8 cellular contexts compared by ENCODE assay signal in genomic region chr19:18507021-18507726, GRCh38. TPM values are rescaled to one million over a fixed set of nuclear protein-coding genes. Genes with fewer than 3 reads are reported as not detected.
DNase-seq lines count a peak whose midpoint lies in the region; ATAC-seq and TF ChIP-seq lines count a peak whose summit lies in the region.

No MANE protein-coding gene starts in this region.

- H3K36me3 Mint-ChIP-seq in T-helper 2 cell treated with Interferon-gamma antibody and Interleukin-4, amounts not matched to agents 5 μg/mL and 100 μg/mL, for 36 hours (ENCODE audit: low read depth): no peaks in the 10 kb centered on the region

- TF ChIP-seq CTCF in DND-41 (IDR thresholded peaks at IDR 0.05; ENCODE audit: borderline replicate concordance, extremely low read depth, low read length, poor library complexity, severe bottlenecking): no peak

- H3K23ac ChIP-seq in neuronal stem cell (ENCODE audit: low read depth, low read length, poor library complexity): peak overlapping the region; percentile 86

- peak overlapping the region; percentile 63 for H3K4me3 Mint-ChIP-seq in T-helper 2 cell treated with Interferon-gamma antibody and Interleukin-4, amounts not matched to agents 5 μg/mL and 100 μg/mL, for 36 hours

- no peak overlapping the region for H2AK5ac ChIP-seq in neuronal stem cell (ENCODE audit: low read depth, low read length)

- H3K4ac ChIP-seq in neuronal stem cell (ENCODE audit: low read length): no peak overlapping the region

- H3K9ac ChIP-seq in DND-41 (ENCODE audit: low read depth, low read length) (no peak overlapping the region), neuronal stem cell (ENCODE audit: low read depth, low read length, poor library complexity) (peak overlapping the region; percentile 54)

- H3K14ac ChIP-seq in neuronal stem cell (ENCODE audit: low read length): no peak overlapping the region

- H3K18ac ChIP-seq in neuronal stem cell (ENCODE audit: low read length): no peak overlapping the region

- peaks cover 93% of the 10 kb centered on the region for H3K79me2 ChIP-seq in DND-41 (ENCODE audit: insufficient read depth, low read length)

- no peak overlapping the region for H2BK5ac ChIP-seq in neuronal stem cell (ENCODE audit: low read length)

- H3K27ac ChIP-seq in DND-41 (ENCODE audit: low read length) (peak overlapping the region; percentile 39), ectodermal cell (ENCODE audit: insufficient read depth, low read depth, low read length, poor library complexity, severe bottlenecking) (peak overlapping the region; percentile 26), neuronal stem cell (replicated peaks; ENCODE audit: low read length) (no peak overlapping the region)

- H3K9me3 ChIP-seq in DND-41 (ENCODE audit: insufficient read depth, low read length, severe bottlenecking) (no peaks in the 10 kb centered on the region), ectodermal cell (ENCODE audit: control insufficient read depth, low read length) (no peaks in the 10 kb centered on the region), neuronal stem cell (replicated peaks in 1 of 2; ENCODE audit: control insufficient read depth in 2 of 2, insufficient read depth in 1 of 2, low read depth in 1 of 2, low read length in 2 of 2) (no peaks in the 10 kb centered on the region)

- DNase-seq in DND-41: peak; percentile 24
- DNase-seq in T-helper 2 cell treated with Interferon-gamma antibody and Interleukin-4, amounts not matched to agents 5 μg/mL and 100 μg/mL, for 36 hours (ENCODE audit: low spot score): peak; percentile 17
- no peak for DNase-seq in neuronal stem cell (ENCODE audit: low spot score)
- no peak for DNase-seq in HEK293T (ENCODE audit: extremely low spot score)

- H3K27me3 Mint-ChIP-seq in T-helper 2 cell treated with Interferon-gamma antibody and Interleukin-4, amounts not matched to agents 5 μg/mL and 100 μg/mL, for 36 hours (ENCODE audit: low read depth): no peaks in the 10 kb centered on the region

- no peak overlapping the region for H4K8ac ChIP-seq in neuronal stem cell (ENCODE audit: low read depth, low read length)

- ATAC-seq in DND-41 (ENCODE audit: insufficient read depth, low read depth) (peak; percentile 48), GM21360 (IDR thresholded peaks at IDR 0.05; ENCODE audit: unreplicated experiment) (no peak), HG03280 (IDR thresholded peaks at IDR 0.05; ENCODE audit: unreplicated experiment) (no peak), HG02763 (IDR thresholded peaks at IDR 0.05; ENCODE audit: unreplicated experiment) (no peak)

- H2AFZ ChIP-seq in DND-41 (ENCODE audit: low read depth, low read length) (no peak overlapping the region), neuronal stem cell (ENCODE audit: low read length) (no peak overlapping the region)

- H3K4me3 ChIP-seq in DND-41 (ENCODE audit: low read depth in 1 of 2, low read length in 2 of 2) (no peak overlapping the region), ectodermal cell (ENCODE audit: insufficient read depth, low read depth, low read length) (no peak overlapping the region), neuronal stem cell (ENCODE audit: low read length in 2 of 2) (no peak overlapping the region)

- H3K36me3 ChIP-seq in DND-41 (ENCODE audit: insufficient read depth, low read length) (no peaks in the 10 kb centered on the region), ectodermal cell (ENCODE audit: control insufficient read depth, insufficient read depth, low read length) (no peaks in the 10 kb centered on the region), neuronal stem cell (replicated peaks in 1 of 2; ENCODE audit: control insufficient read depth in 2 of 2, insufficient read depth in 2 of 2, low read length in 2 of 2) (no peaks in the 10 kb centered on the region)

- H3K4me1 Mint-ChIP-seq in T-helper 2 cell treated with Interferon-gamma antibody and Interleukin-4, amounts not matched to agents 5 μg/mL and 100 μg/mL, for 36 hours (ENCODE audit: low read depth): peaks cover 40% of the 10 kb centered on the region

- CTCF ChIA-PET in HEK293T (lab: Yijun Ruan, JAX): interaction anchor here (0.5 kb wide), 1 partner anchor 18 kb away, joined by 4 read pairs; no protein-coding TSS in a partner anchor

- H3K9me3 Mint-ChIP-seq in T-helper 2 cell treated with Interferon-gamma antibody and Interleukin-4, amounts not matched to agents 5 μg/mL and 100 μg/mL, for 36 hours: no peaks in the 10 kb centered on the region

- H4K91ac ChIP-seq in neuronal stem cell (ENCODE audit: low read depth, low read length, poor library complexity): no peak overlapping the region

- H3K4me1 ChIP-seq in DND-41 (ENCODE audit: insufficient read depth, low read length) (peaks cover 18% of the 10 kb centered on the region), ectodermal cell (ENCODE audit: control insufficient read depth, insufficient read depth, low read length) (peaks cover 3% of the 10 kb centered on the region), neuronal stem cell (ENCODE audit: control insufficient read depth in 2 of 2, insufficient read depth in 1 of 2, low read depth in 1 of 2, low read length in 2 of 2) (peaks cover 0 to 4% of the 10 kb centered on the region in 2 donors)

- peaks cover 85% of the 10 kb centered on the region for H4K20me1 ChIP-seq in DND-41 (ENCODE audit: insufficient read depth, low read length)

- WGBS in ectodermal cell, 2 experiments: 93 to 95% methylated on average over 9 of the region's 9 CpGs
- no CpG with 5 or more reads among the region's 9 CpGs for WGBS in neuronal stem cell (ENCODE audit: extremely low coverage in 2 of 2, insufficient read length in 2 of 2, insufficient replicate concordance in 1 of 2), 2 donors

- H3K27ac Mint-ChIP-seq in T-helper 2 cell treated with Interferon-gamma antibody and Interleukin-4, amounts not matched to agents 5 μg/mL and 100 μg/mL, for 36 hours: peak overlapping the region; percentile 84

- H3K79me1 ChIP-seq in neuronal stem cell (ENCODE audit: low read depth, low read length): peaks cover 15% of the 10 kb centered on the region

- H2BK12ac ChIP-seq in neuronal stem cell (ENCODE audit: low read length): no peak overlapping the region

- H3K4me2 ChIP-seq in DND-41 (ENCODE audit: insufficient read depth, low read length): peak overlapping the region; percentile 12; the same call in 1 of the 2 replicates
- H3K4me2 ChIP-seq in neuronal stem cell (ENCODE audit: insufficient read depth, low read length, poor library complexity, severe bottlenecking): no peak overlapping the region

- POLR2A ChIA-PET in HEK293T (lab: Yijun Ruan, JAX): interaction anchor here (1.6 kb wide), 1 partner anchor 14 kb away, joined by 6 read pairs; no protein-coding TSS in a partner anchor

- H2BK120ac ChIP-seq in neuronal stem cell (ENCODE audit: low read depth, low read length): no peak overlapping the region

- H3K27me3 ChIP-seq in DND-41 (ENCODE audit: insufficient read depth, low read length, poor library complexity) (no peaks in the 10 kb centered on the region), ectodermal cell (ENCODE audit: control insufficient read depth, insufficient read depth, low read length, poor library complexity, severe bottlenecking) (no peaks in the 10 kb centered on the region), neuronal stem cell (ENCODE audit: control insufficient read depth in 3 of 3, insufficient read depth in 3 of 3, low read depth in 1 of 3, low read length in 3 of 3) (no peaks in the 10 kb centered on the region)

- H2BK15ac ChIP-seq in neuronal stem cell (ENCODE audit: low read length): no peak overlapping the region

TF ChIP-seq in HEK293T, 16 proteins besides CTCF, POLR2A, EP300 and RAD21:
- no peak for TF ChIP-seq TARDBP (IDR thresholded peaks at IDR 0.05)
- no peak for TF ChIP-seq SUZ12 (IDR thresholded peaks at IDR 0.05)
- TF ChIP-seq FOXA1 (IDR thresholded peaks at IDR 0.05): no peak
- TF ChIP-seq LEF1 (IDR thresholded peaks at IDR 0.05; ENCODE audit: borderline replicate concordance): no peak
- no peak for TF ChIP-seq SP1 (IDR thresholded peaks at IDR 0.05)
- no peak for TF ChIP-seq FOXK2 (IDR thresholded peaks at IDR 0.05)
- TF ChIP-seq HDGF (IDR thresholded peaks at IDR 0.05; ENCODE audit: borderline replicate concordance): no peak
- no peak for TF ChIP-seq FOXM1 (IDR thresholded peaks at IDR 0.05; ENCODE audit: borderline replicate concordance)
- no peak for TF ChIP-seq L3MBTL2 (conservative IDR thresholded peaks at IDR 0.05)
- no peak for TF ChIP-seq ELF4 (IDR thresholded peaks at IDR 0.05)
- TF ChIP-seq ZNF384 (IDR thresholded peaks at IDR 0.05): no peak
- no peak for TF ChIP-seq NFRKB (IDR thresholded peaks at IDR 0.05)
- no peak for TF ChIP-seq ARNT (IDR thresholded peaks at IDR 0.05)
- TF ChIP-seq CTBP1 (IDR thresholded peaks at IDR 0.05; ENCODE audit: borderline replicate concordance): no peak
- TF ChIP-seq BHLHE40 (IDR thresholded peaks at IDR 0.05; ENCODE audit: borderline replicate concordance): no peak
- TF ChIP-seq, protein P1, sequence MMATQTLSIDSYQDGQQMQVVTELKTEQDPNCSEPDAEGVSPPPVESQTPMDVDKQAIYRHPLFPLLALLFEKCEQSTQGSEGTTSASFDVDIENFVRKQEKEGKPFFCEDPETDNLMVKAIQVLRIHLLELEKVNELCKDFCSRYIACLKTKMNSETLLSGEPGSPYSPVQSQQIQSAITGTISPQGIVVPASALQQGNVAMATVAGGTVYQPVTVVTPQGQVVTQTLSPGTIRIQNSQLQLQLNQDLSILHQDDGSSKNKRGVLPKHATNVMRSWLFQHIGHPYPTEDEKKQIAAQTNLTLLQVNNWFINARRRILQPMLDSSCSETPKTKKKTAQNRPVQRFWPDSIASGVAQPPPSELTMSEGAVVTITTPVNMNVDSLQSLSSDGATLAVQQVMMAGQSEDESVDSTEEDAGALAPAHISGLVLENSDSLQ (IDR thresholded peaks at IDR 0.05): no peak

RNA-seq across cellular contexts. Expression of gene ELL, which starts 14.7 kb away (rescaled TPM):
- polyA plus RNA-seq in ectodermal cell (2013, experiment 1 of 4): 9.3 TPM
- 9.6 TPM for polyA plus RNA-seq in ectodermal cell (2013, experiment 2 of 4)
- polyA plus RNA-seq in ectodermal cell (2013, experiment 3 of 4): 7.8 TPM
- 8.0 TPM for polyA plus RNA-seq in ectodermal cell (2013, experiment 4 of 4)
- polyA plus RNA-seq in neuronal stem cell (2013, experiment 1 of 2): 5.2 TPM
- polyA plus RNA-seq in neuronal stem cell (2013, experiment 2 of 2): 5.2 TPM

RNA-seq across cellular contexts. Expression of gene FKBP8, which starts 36.2 kb away (rescaled TPM):
- 301 TPM for polyA plus RNA-seq in ectodermal cell (2013, experiment 1 of 4)
- 303 TPM for polyA plus RNA-seq in ectodermal cell (2013, experiment 2 of 4)
- 205 TPM for polyA plus RNA-seq in ectodermal cell (2013, experiment 3 of 4)
- polyA plus RNA-seq in ectodermal cell (2013, experiment 4 of 4): 220 TPM
- polyA plus RNA-seq in neuronal stem cell (2013, experiment 1 of 2): 215 TPM
- polyA plus RNA-seq in neuronal stem cell (2013, experiment 2 of 2): 207 TPM

RNA-seq across cellular contexts. Expression of gene KXD1, which starts 50.5 kb away (rescaled TPM):
- 135 TPM for polyA plus RNA-seq in ectodermal cell (2013, experiment 1 of 4)
- 127 TPM for polyA plus RNA-seq in ectodermal cell (2013, experiment 2 of 4)
- polyA plus RNA-seq in ectodermal cell (2013, experiment 3 of 4): 127 TPM
- polyA plus RNA-seq in ectodermal cell (2013, experiment 4 of 4): 142 TPM
- polyA plus RNA-seq in neuronal stem cell (2013, experiment 1 of 2): 150 TPM
- 148 TPM for polyA plus RNA-seq in neuronal stem cell (2013, experiment 2 of 2)

Comparison
In these comparisons a context has a peak if more than half of its experiments do, and no peak if none do; other contexts are left out.
1. DNase-seq: peak in DND-41 (single experiment) and T-helper 2 cell treated with Interferon-gamma antibody and Interleukin-4, amounts not matched to agents 5 μg/mL and 100 μg/mL, for 36 hours (single experiment); none in neuronal stem cell (single experiment) and HEK293T (single experiment).